In genomic region chr17:67867591-67867990, GRCh38 we compare ENCODE assay signal across 23 cellular contexts. TPM values are rescaled to one million over a fixed set of nuclear protein-coding genes. Genes with fewer than 3 reads are reported as not detected.
DNase-seq lines count a peak whose midpoint lies in the region; ATAC-seq and TF ChIP-seq lines count a peak whose summit lies in the region.
"Had no signal": no experiment of that assay in that cellular context is flagged by ENCODE, and none has a peak within 500 bp of the region (broad histone marks: within the 10 kb centered on the region; RNA-seq: fewer than 3 reads in every experiment).

No MANE protein-coding gene starts in this region.

- no peak overlapping the region for H3K4me3 Mint-ChIP-seq in CD4-positive, CD25-positive, alpha-beta regulatory T cell
- H3K4me3 Mint-ChIP-seq in activated naive CD8-positive, alpha-beta T cell treated with anti-CD3 and anti-CD28 coated beads for 36 hours = no peak overlapping the region
- peak overlapping the region in 4 of 10 donors; percentile 13 to 63 (median 47) for H3K4me3 Mint-ChIP-seq in naive thymus-derived CD8-positive, alpha-beta T cell

- H3K36me3 ChIP-seq in CD4-positive, CD25-positive, alpha-beta regulatory T cell (ENCODE audit: control insufficient read depth, insufficient read depth, low read length) = peaks cover 24% of the 10 kb centered on the region
- H3K36me3 ChIP-seq in KOPT-K1 (ENCODE audit: insufficient read depth, low read length) = peaks cover 27% of the 10 kb centered on the region
- H3K36me3 ChIP-seq in heart right ventricle = peaks cover 0 to 23% (median 4%) of the 10 kb centered on the region in 9 donors
- H3K36me3 ChIP-seq: suprapubic skin had no signal

- 85 to 92% methylated on average over 4 of the region's 4 CpGs for WGBS in heart right ventricle, 2 donors

- H3K27me3 Mint-ChIP-seq in CD4-positive, CD25-positive, alpha-beta regulatory T cell = no peaks in the 10 kb centered on the region
- H3K27me3 Mint-ChIP-seq in activated naive CD8-positive, alpha-beta T cell treated with anti-CD3 and anti-CD28 coated beads for 36 hours = no peaks in the 10 kb centered on the region
- H3K27me3 Mint-ChIP-seq in naive thymus-derived CD8-positive, alpha-beta T cell = no peaks in the 10 kb centered on the region
- H3K27me3 Mint-ChIP-seq: progenitor cell of endocrine pancreas had no signal

- ATAC-seq in CD4-positive, CD25-positive, alpha-beta regulatory T cell (ENCODE audit: low read depth in 2 of 2) = no peak
- peak; percentile 44 to 85 for ATAC-seq in naive thymus-derived CD8-positive, alpha-beta T cell
- no peak for ATAC-seq in GM21723 (IDR thresholded peaks at IDR 0.05; ENCODE audit: unreplicated experiment)
- no peak for ATAC-seq in heart right ventricle
- ATAC-seq: sciatic nerve had no signal

- H3K27me3 ChIP-seq in CD4-positive, CD25-positive, alpha-beta regulatory T cell (ENCODE audit: control insufficient read depth, insufficient read depth, low read length) = no peaks in the 10 kb centered on the region
- H3K27me3 ChIP-seq in heart right ventricle = no peaks in the 10 kb centered on the region
- H3K27me3 ChIP-seq: BLaER1 treated with 17β-estradiol and CSF1 and Interleukin-3, amounts not matched to agents 10 nM and 100 nM; suprapubic skin had no signal

- H3K36me3 Mint-ChIP-seq in CD4-positive, CD25-positive, alpha-beta regulatory T cell = peaks cover 16% of the 10 kb centered on the region
- peaks cover 22% of the 10 kb centered on the region for H3K36me3 Mint-ChIP-seq in activated naive CD8-positive, alpha-beta T cell treated with anti-CD3 and anti-CD28 coated beads for 36 hours
- H3K36me3 Mint-ChIP-seq in naive thymus-derived CD8-positive, alpha-beta T cell = peaks cover 0 to 39% (median 11%) of the 10 kb centered on the region in 3 donors

- DNase-seq in CD4-positive, CD25-positive, alpha-beta regulatory T cell = no peak
- DNase-seq in activated naive CD8-positive, alpha-beta T cell treated with anti-CD3 and anti-CD28 coated beads for 36 hours = peak; percentile 12
- DNase-seq in naive thymus-derived CD8-positive, alpha-beta T cell = peak in 4 of 10 donors; percentile 13 to 51 (median 28)
- no peak for DNase-seq in heart right ventricle
- no peak for DNase-seq in stimulated activated CD4-positive, alpha-beta T cell treated with anti-CD3 and anti-CD28 coated beads, Interleukin-1b, Interleukin-23, amount 100 ng/mL, for 48 hours
- DNase-seq: ACHN; activated CD4-positive, alpha-beta T cell treated with anti-CD3 and anti-CD28 coated beads, Interleukin-2, amount 50 U/mL, for 1 hour; activated naive CD4-positive, alpha-beta T cell treated with anti-CD3 and anti-CD28 coated beads, Interleukin-2, amount 50 U/mL, for 16 hours; activated T-cell treated with anti-CD3 and anti-CD28 coated beads for 4 hours; Calu3; GOT3; NCI-H1048; NCI-H187 treated with DMSO at 0.1 percent for 48 hours; NCI-H526 treated with DMSO at 0.1 percent for 48 hours; stimulated activated CD4-positive, alpha-beta T cell treated with anti-CD3 and anti-CD28 coated beads, Interleukin-15, amount 100 ng/mL, for 24 hours had no signal

- no peak overlapping the region for H3K27ac ChIP-seq in CD4-positive, CD25-positive, alpha-beta regulatory T cell (ENCODE audit: insufficient read depth, low read length, poor library complexity, severe bottlenecking)
- H3K27ac ChIP-seq in KOPT-K1 (ENCODE audit: low read depth, low read length, poor library complexity, severe bottlenecking) (peak overlapping the region; percentile 47), heart right ventricle (no peak overlapping the region)
- H3K27ac ChIP-seq: BLaER1 treated with 17β-estradiol and CSF1 and Interleukin-3, amounts not matched to agents 10 nM and 100 nM; HL-60; suprapubic skin had no signal

- POLR2A ChIA-PET in naive thymus-derived CD8-positive, alpha-beta T cell (lab: Charles Lee) = no interaction called here

- intact Hi-C loops in heart right ventricle (cut with DNase I) = no loop called here

- H3K9me3 Mint-ChIP-seq in CD4-positive, CD25-positive, alpha-beta regulatory T cell = no peaks in the 10 kb centered on the region
- peaks cover 3% of the 10 kb centered on the region for H3K9me3 Mint-ChIP-seq in activated naive CD8-positive, alpha-beta T cell treated with anti-CD3 and anti-CD28 coated beads for 36 hours
- H3K9me3 Mint-ChIP-seq in naive thymus-derived CD8-positive, alpha-beta T cell = no peaks in the 10 kb centered on the region

- no peaks in the 10 kb centered on the region for H3K9me3 ChIP-seq in CD4-positive, CD25-positive, alpha-beta regulatory T cell (ENCODE audit: control insufficient read depth in 2 of 2, low read length in 2 of 2)
- no peaks in the 10 kb centered on the region for H3K9me3 ChIP-seq in KOPT-K1 (ENCODE audit: insufficient read depth, low read length, poor library complexity, severe bottlenecking)
- no peaks in the 10 kb centered on the region for H3K9me3 ChIP-seq in heart right ventricle
- H3K9me3 ChIP-seq: BLaER1 treated with 17β-estradiol and CSF1 and Interleukin-3, amounts not matched to agents 10 nM and 100 nM; suprapubic skin had no signal

- TF ChIP-seq CTCF in heart right ventricle (IDR thresholded peaks at IDR 0.05) = no peak

- H3K4me3 ChIP-seq in CD4-positive, CD25-positive, alpha-beta regulatory T cell (ENCODE audit: low read depth, low read length) = no peak overlapping the region
- no peak overlapping the region for H3K4me3 ChIP-seq in heart right ventricle
- H3K4me3 ChIP-seq: BLaER1 treated with 17β-estradiol and CSF1 and Interleukin-3, amounts not matched to agents 10 nM and 100 nM; lung; suprapubic skin had no signal

- H3K27ac Mint-ChIP-seq in CD4-positive, CD25-positive, alpha-beta regulatory T cell = peak overlapping the region; percentile 68 to 83 (median 81)
- H3K27ac Mint-ChIP-seq in activated naive CD8-positive, alpha-beta T cell treated with anti-CD3 and anti-CD28 coated beads for 36 hours = peak overlapping the region; percentile 80
- peak overlapping the region in 8 of 10 donors; percentile 17 to 80 (median 72) for H3K27ac Mint-ChIP-seq in naive thymus-derived CD8-positive, alpha-beta T cell
- H3K27ac Mint-ChIP-seq: progenitor cell of endocrine pancreas had no signal

- peaks cover 27 to 48% (median 32%) of the 10 kb centered on the region in 4 donors for H3K4me1 Mint-ChIP-seq in CD4-positive, CD25-positive, alpha-beta regulatory T cell
- H3K4me1 Mint-ChIP-seq in activated naive CD8-positive, alpha-beta T cell treated with anti-CD3 and anti-CD28 coated beads for 36 hours = peaks cover 35% of the 10 kb centered on the region
- peaks cover 23 to 45% (median 43%) of the 10 kb centered on the region in 4 donors for H3K4me1 Mint-ChIP-seq in naive thymus-derived CD8-positive, alpha-beta T cell

- peaks cover 10% of the 10 kb centered on the region for H3K4me1 ChIP-seq in CD4-positive, CD25-positive, alpha-beta regulatory T cell (ENCODE audit: control insufficient read depth, insufficient read depth, low read length, poor library complexity, severe bottlenecking)
- H3K4me1 ChIP-seq in heart right ventricle = peaks cover 0 to 25% (median 9%) of the 10 kb centered on the region in 9 donors

RNA-seq across cellular contexts. Expression of gene BPTF, which starts 42.3 kb away (rescaled TPM):
- 157 TPM for total RNA-seq in CD4-positive, CD25-positive, alpha-beta regulatory T cell
- polyA plus RNA-seq in CD4-positive, CD25-positive, alpha-beta regulatory T cell = 10 to 100 TPM in 2 of 4 donors, 1 to 10 TPM in 2; 7.5 to 13.5 (median 11.0) TPM
- 10 to 100 TPM; 69.7 to 77.0 TPM for total RNA-seq in activated naive CD8-positive, alpha-beta T cell treated with anti-CD3 and anti-CD28 coated beads for 36 hours
- total RNA-seq in naive thymus-derived CD8-positive, alpha-beta T cell = 100 to 1,000 TPM; 169 to 194 TPM
- polyA plus RNA-seq in naive thymus-derived CD8-positive, alpha-beta T cell = 10 to 100 TPM in 2 of 3 donors, 1 to 10 TPM in 1; 9.9 to 18.8 (median 13.3) TPM
- total RNA-seq in heart right ventricle = 100 to 1,000 TPM in 1 of 10 donors, 10 to 100 TPM in 9; 56.7 to 102 (median 86.6) TPM
- polyA plus RNA-seq in heart right ventricle = 10 to 100 TPM in 1 of 2 donors, 1 to 10 TPM in 1; 9.2 to 21.7 TPM

Comparison
In these comparisons a context has a peak if more than half of its experiments do, and no peak if none do; other contexts are left out.
1. ATAC-seq: peak in naive thymus-derived CD8-positive, alpha-beta T cell (2 of 2); none in CD4-positive, CD25-positive, alpha-beta regulatory T cell (0 of 2), GM21723 (single experiment) and heart right ventricle (0 of 8).
2. Peak in every context shown above with its lines, with median percentiles within 50 percentile points of each other: H3K27ac Mint-ChIP-seq.